Comparison of ENCODE assay signal across 8 cellular contexts in genomic region chr6:160991411-160992322, GRCh38. TPM values are rescaled to one million over a fixed set of nuclear protein-coding genes. Genes with fewer than 3 reads are reported as not detected.
DNase-seq lines count a peak whose midpoint lies in the region; ATAC-seq and TF ChIP-seq lines count a peak whose summit lies in the region.

A gene with protein sequence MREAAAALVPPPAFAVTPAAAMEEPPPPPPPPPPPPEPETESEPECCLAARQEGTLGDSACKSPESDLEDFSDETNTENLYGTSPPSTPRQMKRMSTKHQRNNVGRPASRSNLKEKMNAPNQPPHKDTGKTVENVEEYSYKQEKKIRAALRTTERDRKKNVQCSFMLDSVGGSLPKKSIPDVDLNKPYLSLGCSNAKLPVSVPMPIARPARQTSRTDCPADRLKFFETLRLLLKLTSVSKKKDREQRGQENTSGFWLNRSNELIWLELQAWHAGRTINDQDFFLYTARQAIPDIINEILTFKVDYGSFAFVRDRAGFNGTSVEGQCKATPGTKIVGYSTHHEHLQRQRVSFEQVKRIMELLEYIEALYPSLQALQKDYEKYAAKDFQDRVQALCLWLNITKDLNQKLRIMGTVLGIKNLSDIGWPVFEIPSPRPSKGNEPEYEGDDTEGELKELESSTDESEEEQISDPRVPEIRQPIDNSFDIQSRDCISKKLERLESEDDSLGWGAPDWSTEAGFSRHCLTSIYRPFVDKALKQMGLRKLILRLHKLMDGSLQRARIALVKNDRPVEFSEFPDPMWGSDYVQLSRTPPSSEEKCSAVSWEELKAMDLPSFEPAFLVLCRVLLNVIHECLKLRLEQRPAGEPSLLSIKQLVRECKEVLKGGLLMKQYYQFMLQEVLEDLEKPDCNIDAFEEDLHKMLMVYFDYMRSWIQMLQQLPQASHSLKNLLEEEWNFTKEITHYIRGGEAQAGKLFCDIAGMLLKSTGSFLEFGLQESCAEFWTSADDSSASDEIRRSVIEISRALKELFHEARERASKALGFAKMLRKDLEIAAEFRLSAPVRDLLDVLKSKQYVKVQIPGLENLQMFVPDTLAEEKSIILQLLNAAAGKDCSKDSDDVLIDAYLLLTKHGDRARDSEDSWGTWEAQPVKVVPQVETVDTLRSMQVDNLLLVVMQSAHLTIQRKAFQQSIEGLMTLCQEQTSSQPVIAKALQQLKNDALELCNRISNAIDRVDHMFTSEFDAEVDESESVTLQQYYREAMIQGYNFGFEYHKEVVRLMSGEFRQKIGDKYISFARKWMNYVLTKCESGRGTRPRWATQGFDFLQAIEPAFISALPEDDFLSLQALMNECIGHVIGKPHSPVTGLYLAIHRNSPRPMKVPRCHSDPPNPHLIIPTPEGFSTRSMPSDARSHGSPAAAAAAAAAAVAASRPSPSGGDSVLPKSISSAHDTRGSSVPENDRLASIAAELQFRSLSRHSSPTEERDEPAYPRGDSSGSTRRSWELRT (N-terminal part only) (plus strand): TSS chr6:160991769. CDS start chr6:160991932, 163 bp downstream.

- peak within 1 kb of the TSS; percentile 89 for H3K27ac ChIP-seq in colonic mucosa

- H3K4me1 ChIP-seq in colonic mucosa: no peaks in the 10 kb centered on the region

- TF ChIP-seq CTCF in colonic mucosa (IDR thresholded peaks at IDR 0.05): no peak

- H3K36me3 ChIP-seq in colonic mucosa: no peaks in the 10 kb centered on the region

- no peaks in the 10 kb centered on the region for H3K9me3 ChIP-seq in colonic mucosa

- intact Hi-C loops in colonic mucosa (cut with DNase I): loop anchor here (10.0 kb wide), 1 partner anchor 283 kb away; the partner anchor contains the start of gene AGPAT4

- ATAC-seq in GM18867 (IDR thresholded peaks at IDR 0.05; ENCODE audit: unreplicated experiment) (peak; percentile 69), HG03095 (IDR thresholded peaks at IDR 0.05; ENCODE audit: unreplicated experiment) (peak; percentile 71)

- no peaks in the 10 kb centered on the region for H3K27me3 ChIP-seq in colonic mucosa

- H3K4me3 ChIP-seq in colonic mucosa: peak within 1 kb of the TSS; percentile 97

- DNase-seq in AG08396 (ENCODE audit: low spot score) (peak; percentile 88), NCI-H446 (lab: John Stamatoyannopoulos, UW) (peak; percentile 45 to 67), colonic mucosa (peak; percentile 78), left kidney (ENCODE audit: low read depth, low spot score) (peak; percentile 93)
- DNase-seq in activated CD4-positive, alpha-beta T cell treated with anti-CD3 and anti-CD28 coated beads for 4 hours: peak; percentile 77
- peak; percentile 83 to 86 for DNase-seq in stimulated activated CD4-positive, alpha-beta T cell treated with anti-CD3 and anti-CD28 coated beads, Interleukin-2, amount 100 ng/mL, for 24 hours

- peak within 1 kb of the TSS; percentile 68 to 87 for H3K9ac ChIP-seq in colonic mucosa (ENCODE audit: low read depth in 2 of 2, low read length in 2 of 2)

RNA-seq across cellular contexts. Expression of the gene that starts here (rescaled TPM):
- 10 to 100 TPM; 32.1 to 42.2 TPM for total RNA-seq in colonic mucosa

Comparison
In these comparisons a context has a peak if more than half of its experiments do, and no peak if none do; other contexts are left out.
1. Peak in every context shown above with its lines: DNase-seq, ATAC-seq, H3K4me3 ChIP-seq and H3K27ac ChIP-seq.